In genomic region chr20:53557157-53557556, GRCh38 we compare ENCODE assay signal across 1 cellular context.
A peak's percentile ranks its signal among the peaks of the same experiment; 100 is the strongest.
TF ChIP-seq lines count a peak whose summit lies in the region.

No MANE protein-coding gene starts in this region.

TF ChIP-seq in K562, 482 proteins besides CTCF, POLR2A, EP300 and RAD21:
- peak; percentile 27; the same call in 1 of the 2 replicates for TF ChIP-seq CEBPG (CRISPR knock-in tag; IDR thresholded peaks at IDR 0.05)
- TF ChIP-seq CEBPG (tag; conservative IDR thresholded peaks at IDR 0.05 in 1 of 2, IDR thresholded peaks at IDR 0.05 in 1 of 2): no peak
- TF ChIP-seq RBM14 (IDR thresholded peaks at IDR 0.05; ENCODE audit: borderline replicate concordance, insufficient read depth, low read depth, low read length): no peak
- no peak for TF ChIP-seq ZNF740 (CRISPR knock-in tag; IDR thresholded peaks at IDR 0.05)
- no peak for TF ChIP-seq ZNF740 (tag; IDR thresholded peaks at IDR 0.05)
- TF ChIP-seq ZNF551 (CRISPR knock-in tag; IDR thresholded peaks at IDR 0.05): no peak
- TF ChIP-seq CEBPB (tag; IDR thresholded peaks at IDR 0.05): 0 out of 2 replicates have a peak, but pooled peaks have one; percentile 17
- no peak for TF ChIP-seq ZNF280A (IDR thresholded peaks at IDR 0.05; ENCODE audit: low read depth, partially characterized antibody)
- no peak for TF ChIP-seq SMAD1 (IDR thresholded peaks at IDR 0.05; ENCODE audit: low read depth, low read length, partially characterized antibody)
- no peak for TF ChIP-seq MNT (conservative IDR thresholded peaks at IDR 0.05)
- TF ChIP-seq ELF1 (tag; IDR thresholded peaks at IDR 0.05): no peak
- no peak for TF ChIP-seq BHLHE40 (IDR thresholded peaks at IDR 0.05; ENCODE audit: low read length)
- no peak for TF ChIP-seq FOXO4 (CRISPR knock-in tag; IDR thresholded peaks at IDR 0.05)
- peak; percentile 69 for TF ChIP-seq ATF3 (IDR thresholded peaks at IDR 0.05)
- TF ChIP-seq ATF3 (CRISPR knock-in tag; conservative IDR thresholded peaks at IDR 0.05): no peak
